ENCODE assay signal across 4 cellular contexts in the genomic region with DNA sequence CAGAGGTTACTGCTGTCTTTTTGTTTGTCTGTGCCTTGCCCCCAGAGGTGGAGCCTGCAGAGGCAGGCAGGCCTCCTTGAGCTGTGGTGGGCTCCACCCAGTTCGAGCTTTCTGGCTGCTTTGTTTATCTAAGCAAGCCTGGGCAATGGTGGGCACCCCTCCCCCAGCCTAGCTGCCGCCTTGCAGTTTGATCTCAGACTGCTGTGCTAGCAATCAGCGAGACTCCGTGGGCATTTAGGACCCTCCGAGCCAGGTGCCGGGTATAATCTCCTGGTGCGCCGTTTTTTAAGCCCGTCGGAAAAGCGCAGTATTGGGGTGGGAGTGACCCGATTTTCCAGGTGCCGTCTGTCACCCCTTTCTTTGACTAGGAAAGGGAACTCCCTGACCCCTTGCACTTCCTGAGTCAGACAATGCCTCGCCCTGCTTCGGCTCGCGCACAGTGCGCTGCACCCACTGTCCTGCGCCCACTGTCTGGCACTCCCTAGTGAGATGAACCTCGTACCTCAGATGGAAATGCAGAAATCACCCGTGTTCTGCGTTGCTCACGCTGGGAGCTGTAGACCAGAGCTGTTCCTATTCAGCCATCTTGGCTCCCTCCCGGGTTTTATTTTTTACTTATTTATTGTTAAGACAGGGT. TPM values are rescaled to one million over a fixed set of nuclear protein-coding genes. Genes with fewer than 3 reads are reported as not detected.
"Had no signal": no experiment of that assay in that cellular context is flagged by ENCODE, and none has a peak within 500 bp of the region (broad histone marks: within the 10 kb centered on the region; RNA-seq: fewer than 3 reads in every experiment).

No MANE protein-coding gene starts in this region.

RNA-seq across cellular contexts. Expression of a gene that starts 16.8 kb away (rescaled TPM):
- total RNA-seq: glomerular endothelial cell, mesothelial cell of epicardium, myocyte had no signal
- polyA plus RNA-seq: immature natural killer cell had no signal
